8 cellular contexts compared by ENCODE assay signal in the genomic region with DNA sequence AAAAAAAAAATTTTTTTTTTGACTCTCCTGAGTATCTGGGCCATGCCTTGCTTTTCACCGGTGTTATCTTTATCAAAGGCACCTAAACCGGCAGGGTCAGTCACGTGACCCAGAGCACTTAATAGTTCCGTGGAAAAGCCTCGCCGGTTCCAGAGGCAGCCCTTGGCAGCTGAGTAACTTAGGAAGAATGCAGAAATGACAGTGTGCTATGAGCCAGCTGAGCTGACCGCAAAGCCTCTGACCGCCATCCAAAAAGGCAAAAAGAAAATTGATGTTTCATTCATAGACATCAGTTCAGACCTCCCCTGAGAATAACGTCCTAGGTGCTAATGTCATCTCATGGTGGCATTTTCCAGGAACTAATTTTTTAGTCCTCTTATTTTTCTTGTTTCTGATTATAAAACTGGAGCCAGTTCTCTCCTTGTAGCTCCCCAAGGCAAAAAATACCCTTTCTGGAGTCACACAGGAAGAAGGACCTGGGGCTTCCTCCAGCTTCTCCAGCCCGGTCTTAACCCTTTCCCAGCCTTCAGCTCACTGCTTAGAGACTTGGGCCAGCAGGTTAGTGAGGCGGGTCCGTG.
DNase-seq lines count a peak whose midpoint lies in the region; FAIRE-seq and TF ChIP-seq lines count a peak whose summit lies in the region.

No MANE protein-coding gene starts in this region.

- peak overlapping the region; percentile 98 for H3K27ac Mint-ChIP-seq in astrocyte (ENCODE audit: unreplicated experiment)

- no peak overlapping the region for H2AFZ ChIP-seq in astrocyte (ENCODE audit: low read depth, low read length)

- DNase-seq in HT1080 (ENCODE audit: low read depth) (peak; percentile 94), astrocyte (ENCODE audit: low read depth) (peak; percentile 97), inferior parietal cortex (ENCODE audit: extremely low spot score) (peak; percentile 45), stomach (peak; percentile 94), KG1 (lab: John Stamatoyannopoulos, UW) (no peak), retina (no peak)
- no peak for DNase-seq in central memory CD4-positive, alpha-beta T cell
- DNase-seq in stimulated activated CD8-positive, alpha-beta memory T cell treated with anti-CD3 and anti-CD28 coated beads, Interleukin-4, amount 100 ng/mL, for 48 hours: no peak

- H3K4me1 ChIP-seq in astrocyte (ENCODE audit: insufficient read depth, low read length): peaks cover 35% of the 10 kb centered on the region
- peaks cover 27 to 79% (median 54%) of the 10 kb centered on the region in 4 donors for H3K4me1 ChIP-seq in stomach

- no peak for TF ChIP-seq CTCF in astrocyte (IDR thresholded peaks at IDR 0.05; ENCODE audit: insufficient read depth, low read depth, low read length)
- no peak for TF ChIP-seq CTCF in stomach (IDR thresholded peaks at IDR 0.05)

- H3K27ac ChIP-seq in astrocyte (ENCODE audit: low read depth, low read length): peak overlapping the region; percentile 76
- peak overlapping the region; percentile 73 to 86 (median 81) for H3K27ac ChIP-seq in stomach

- TF ChIP-seq EP300 in stomach (IDR thresholded peaks at IDR 0.05): no peak

- peaks cover 13% of the 10 kb centered on the region for H3K36me3 Mint-ChIP-seq in astrocyte (ENCODE audit: low read depth, unreplicated experiment)

- no peaks in the 10 kb centered on the region for H3K27me3 ChIP-seq in astrocyte (ENCODE audit: insufficient read depth, low read length)
- H3K27me3 ChIP-seq in stomach: no peaks in the 10 kb centered on the region

- no peak for TF ChIP-seq POLR2A in stomach (IDR thresholded peaks at IDR 0.05)

- no peak overlapping the region for H3K4me3 ChIP-seq in astrocyte (ENCODE audit: insufficient read depth, low read depth, low read length)
- no peak overlapping the region for H3K4me3 ChIP-seq in stomach

- WGBS in stomach, 5 donors: 20 to 30% (median 24%) methylated on average over 12 of the region's 12 CpGs

- H3K4me3 Mint-ChIP-seq in astrocyte (ENCODE audit: unreplicated experiment): peak overlapping the region; percentile 50

- peak; percentile 67 for FAIRE-seq in astrocyte (lab: Jason Lieb, UNC)

- no peaks in the 10 kb centered on the region for H4K20me1 ChIP-seq in astrocyte (ENCODE audit: insufficient read depth, low read length)

- H3K27me3 Mint-ChIP-seq in astrocyte (ENCODE audit: low read depth, unreplicated experiment): no peaks in the 10 kb centered on the region

- no peaks in the 10 kb centered on the region for H3K79me2 ChIP-seq in astrocyte (ENCODE audit: insufficient read depth, low read length)

- H3K4me2 ChIP-seq in astrocyte (ENCODE audit: low read length): peak overlapping the region; percentile 71

- intact Hi-C loops in stomach (cut with DNase I; ENCODE audit: low total_unique reads): no loop called here

- H3K36me3 ChIP-seq in astrocyte (ENCODE audit: insufficient read depth, low read length) (no peaks in the 10 kb centered on the region), stomach (peaks cover 0 to 10% (median 0%) of the 10 kb centered on the region in 4 donors)

- peaks cover 42% of the 10 kb centered on the region for H3K4me1 Mint-ChIP-seq in astrocyte (ENCODE audit: low read depth, unreplicated experiment)

- no peaks in the 10 kb centered on the region for H3K9me3 Mint-ChIP-seq in astrocyte (ENCODE audit: unreplicated experiment)

- H3K9ac ChIP-seq in astrocyte (ENCODE audit: low read length): peak overlapping the region; percentile 46

- no peaks in the 10 kb centered on the region for H3K9me3 ChIP-seq in astrocyte (ENCODE audit: insufficient read depth, low read depth, low read length)
- H3K9me3 ChIP-seq in stomach: no peaks in the 10 kb centered on the region

Comparison
In these comparisons a context has a peak if more than half of its experiments do, and no peak if none do; other contexts are left out.
1. DNase-seq: peak in HT1080 (single experiment), astrocyte (single experiment), inferior parietal cortex (single experiment) and stomach (single experiment); none in central memory CD4-positive, alpha-beta T cell (single experiment), stimulated activated CD8-positive, alpha-beta memory T cell treated with anti-CD3 and anti-CD28 coated beads, Interleukin-4, amount 100 ng/mL, for 48 hours (single experiment), KG1 (single experiment) and retina (single experiment).